Comparison of ENCODE assay signal across 17 cellular contexts in genomic region chr1:17110555-17110926, GRCh38. TPM values are rescaled to one million over a fixed set of nuclear protein-coding genes. Genes with fewer than 3 reads are reported as not detected.
"Had no signal": no experiment of that assay in that cellular context is flagged by ENCODE, and none has a peak within 500 bp of the region (broad histone marks: within the 10 kb centered on the region; RNA-seq: fewer than 3 reads in every experiment).

No MANE protein-coding gene starts in this region.

- H3K36me3 Mint-ChIP-seq: activated naive CD4-positive, alpha-beta T cell treated with anti-CD3 and anti-CD28 coated beads, Interleukin-2, amount 50 U/mL, for 72 hours; natural killer cell treated with Interleukin-12 subunit alpha and Interleukin-12 subunit beta and Interleukin-15 and Interleukin-18, amount 100 ng/mL, for 72 hours had no signal

- H3K27me3 ChIP-seq: right atrium auricular region, upper lobe of left lung had no signal

- H3K4me1 ChIP-seq: right atrium auricular region, upper lobe of left lung had no signal

- H3K27ac ChIP-seq: adrenal gland, cardiac muscle cell, heart left ventricle, right atrium auricular region, suprapubic skin, upper lobe of left lung, VCaP had no signal

- ATAC-seq: activated naive CD4-positive, alpha-beta T cell treated with anti-CD3 and anti-CD28 coated beads, Interleukin-2, amount 50 U/mL, for 72 hours; heart left ventricle; left ventricle myocardium superior; natural killer cell treated with Interleukin-12 subunit alpha and Interleukin-12 subunit beta and Interleukin-15 and Interleukin-18, amount 100 ng/mL, for 72 hours had no signal

- H3K36me3 ChIP-seq: adrenal gland, cardiac muscle cell, heart left ventricle, right atrium auricular region, suprapubic skin, upper lobe of left lung had no signal

- H3K27ac Mint-ChIP-seq: activated naive CD4-positive, alpha-beta T cell treated with anti-CD3 and anti-CD28 coated beads, Interleukin-2, amount 50 U/mL, for 72 hours; natural killer cell treated with Interleukin-12 subunit alpha and Interleukin-12 subunit beta and Interleukin-15 and Interleukin-18, amount 100 ng/mL, for 72 hours; stimulated activated naive CD8-positive, alpha-beta T cell treated with anti-CD3 and anti-CD28 coated beads, Interleukin-15, Interleukin-2, amounts not matched to agents 100 ng/mL and 50 ng/mL, for 24 hours; T-helper 1 cell treated with Interleukin-12 subunit alpha and Interleukin-12 subunit beta and Interleukin-4 antibody, amounts not matched to agents 30 μg/mL and 1 μg/mL, for 36 hours had no signal

- DNase-seq: activated CD4-positive, alpha-beta T cell treated with anti-CD3 and anti-CD28 coated beads for 1 hour; activated CD4-positive, alpha-beta T cell treated with anti-CD3 and anti-CD28 coated beads, Interleukin-2, amount 50 U/mL, for 4 hours; activated gamma-delta T cell treated with Interleukin-2 at 50 U/mL for 16 hours; adrenal gland; heart left ventricle; left ventricle myocardium superior; mesendoderm; upper lobe of left lung had no signal

- H3K4me3 ChIP-seq: adrenal gland, cardiac muscle cell, heart left ventricle, right atrium auricular region, suprapubic skin, upper lobe of left lung had no signal

- H3K4me3 Mint-ChIP-seq: natural killer cell treated with Interleukin-12 subunit alpha and Interleukin-12 subunit beta and Interleukin-15 and Interleukin-18, amount 100 ng/mL, for 72 hours; stimulated activated naive CD8-positive, alpha-beta T cell treated with anti-CD3 and anti-CD28 coated beads, Interleukin-15, Interleukin-2, amounts not matched to agents 100 ng/mL and 50 ng/mL, for 24 hours; T-helper 1 cell treated with Interleukin-12 subunit alpha and Interleukin-12 subunit beta and Interleukin-4 antibody, amounts not matched to agents 30 μg/mL and 1 μg/mL, for 36 hours had no signal

- H3K9me3 ChIP-seq: adrenal gland, heart left ventricle, right atrium auricular region, suprapubic skin, upper lobe of left lung had no signal

- H3K9me3 Mint-ChIP-seq: activated naive CD4-positive, alpha-beta T cell treated with anti-CD3 and anti-CD28 coated beads, Interleukin-2, amount 50 U/mL, for 72 hours; natural killer cell treated with Interleukin-12 subunit alpha and Interleukin-12 subunit beta and Interleukin-15 and Interleukin-18, amount 100 ng/mL, for 72 hours; stimulated activated naive CD8-positive, alpha-beta T cell treated with anti-CD3 and anti-CD28 coated beads, Interleukin-15, Interleukin-2, amounts not matched to agents 100 ng/mL and 50 ng/mL, for 24 hours; T-helper 1 cell treated with Interleukin-12 subunit alpha and Interleukin-12 subunit beta and Interleukin-4 antibody, amounts not matched to agents 30 μg/mL and 1 μg/mL, for 36 hours had no signal

RNA-seq across cellular contexts. Expression of gene PADI2, which starts 8.7 kb away (rescaled TPM):
- total RNA-seq: activated CD8-positive, alpha-beta memory T cell treated with anti-CD3 and anti-CD28 coated beads for 36 hours; natural killer cell treated with Interleukin-12 subunit alpha and Interleukin-12 subunit beta and Interleukin-15 and Interleukin-18, amount 100 ng/mL, for 72 hours had no signal
